18 cellular contexts compared by ENCODE assay signal in genomic region chr10:129344103-129344502, GRCh38.
"Had no signal": no experiment of that assay in that cellular context is flagged by ENCODE, and none has a peak within 500 bp of the region (broad histone marks: within the 10 kb centered on the region; RNA-seq: fewer than 3 reads in every experiment).

No MANE protein-coding gene starts in this region.

- H3K9me3 ChIP-seq: esophagus muscularis mucosa, gastroesophageal sphincter, heart left ventricle, lower lobe of right lung, mucosa of descending colon had no signal

- H3K27me3 ChIP-seq: foreskin keratinocyte, heart left ventricle, hepatocyte had no signal

- DNase-seq: dermis blood vessel endothelial cell; dorsolateral prefrontal cortex; effector CD4-positive, alpha-beta T cell; effector memory CD4-positive, alpha-beta T cell; foreskin keratinocyte; heart left ventricle; hypothalamus; immature natural killer cell; left cardiac atrium; left lung; left ventricle myocardium superior; lower lobe of right lung; mesenchymal stem cell; mucosa of descending colon had no signal

- H3K27ac ChIP-seq: coronary artery, dorsolateral prefrontal cortex, esophagus muscularis mucosa, foreskin keratinocyte, gastroesophageal sphincter, heart left ventricle, hepatocyte, left lung, lower lobe of right lung had no signal

- H3K4me2 ChIP-seq: hepatocyte had no signal

- H3K4me1 ChIP-seq: esophagus muscularis mucosa, foreskin keratinocyte, gastroesophageal sphincter, heart left ventricle, left lung, lower lobe of right lung had no signal

- ATAC-seq: foreskin keratinocyte, gastroesophageal sphincter, left cardiac atrium, left lung, left ventricle myocardium superior, lower lobe of right lung, mucosa of descending colon had no signal

- H3K4me3 ChIP-seq: coronary artery, dorsolateral prefrontal cortex, esophagus muscularis mucosa, gastroesophageal sphincter, heart left ventricle, hepatocyte, left lung, lower lobe of right lung, mucosa of descending colon had no signal

- H2AFZ ChIP-seq: hepatocyte had no signal

- H3K36me3 ChIP-seq: esophagus muscularis mucosa, gastroesophageal sphincter, heart left ventricle, left lung, lower lobe of right lung had no signal
